In the genomic region with DNA sequence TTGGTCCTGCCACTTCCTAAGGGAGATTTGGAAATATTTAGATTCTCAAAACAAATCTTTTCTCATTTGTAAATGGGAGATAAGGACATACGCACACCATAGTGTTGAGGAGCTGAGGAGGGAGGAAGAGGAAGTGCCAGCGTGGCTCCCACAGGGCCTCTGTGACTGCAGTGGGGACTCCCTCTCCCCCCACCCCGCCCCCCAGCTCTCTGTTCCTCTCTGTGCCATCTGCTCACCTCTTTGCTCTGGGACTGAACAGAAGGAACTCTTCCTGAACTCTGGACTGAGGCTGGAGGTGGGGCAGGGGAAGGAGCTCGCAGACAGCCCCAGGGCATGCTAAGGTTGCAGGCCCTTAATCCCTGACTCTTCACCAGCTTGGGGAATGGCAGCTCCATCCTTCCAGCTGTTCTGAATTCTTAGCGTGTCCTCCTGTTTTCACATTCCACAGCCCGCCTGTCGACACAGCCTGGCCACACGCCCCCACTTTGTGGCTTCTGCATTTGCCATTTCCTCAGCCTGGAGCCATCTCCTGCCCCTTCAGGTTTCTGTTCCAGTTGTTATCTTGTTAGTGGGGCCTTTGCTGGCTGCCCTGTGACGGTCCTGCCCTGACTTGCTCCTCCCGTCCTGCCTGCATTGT, we compare ENCODE assay signal across 1 cellular context.
TF ChIP-seq lines count a peak whose summit lies in the region.

No MANE protein-coding gene starts in this region.

TF ChIP-seq in GM12878, 131 proteins besides CTCF, POLR2A, EP300 and RAD21:
- TF ChIP-seq, protein P1, sequence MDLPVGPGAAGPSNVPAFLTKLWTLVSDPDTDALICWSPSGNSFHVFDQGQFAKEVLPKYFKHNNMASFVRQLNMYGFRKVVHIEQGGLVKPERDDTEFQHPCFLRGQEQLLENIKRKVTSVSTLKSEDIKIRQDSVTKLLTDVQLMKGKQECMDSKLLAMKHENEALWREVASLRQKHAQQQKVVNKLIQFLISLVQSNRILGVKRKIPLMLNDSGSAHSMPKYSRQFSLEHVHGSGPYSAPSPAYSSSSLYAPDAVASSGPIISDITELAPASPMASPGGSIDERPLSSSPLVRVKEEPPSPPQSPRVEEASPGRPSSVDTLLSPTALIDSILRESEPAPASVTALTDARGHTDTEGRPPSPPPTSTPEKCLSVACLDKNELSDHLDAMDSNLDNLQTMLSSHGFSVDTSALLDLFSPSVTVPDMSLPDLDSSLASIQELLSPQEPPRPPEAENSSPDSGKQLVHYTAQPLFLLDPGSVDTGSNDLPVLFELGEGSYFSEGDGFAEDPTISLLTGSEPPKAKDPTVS (IDR thresholded peaks at IDR 0.05; ENCODE audit: low read depth, low read length): no peak
- TF ChIP-seq, protein P2, sequence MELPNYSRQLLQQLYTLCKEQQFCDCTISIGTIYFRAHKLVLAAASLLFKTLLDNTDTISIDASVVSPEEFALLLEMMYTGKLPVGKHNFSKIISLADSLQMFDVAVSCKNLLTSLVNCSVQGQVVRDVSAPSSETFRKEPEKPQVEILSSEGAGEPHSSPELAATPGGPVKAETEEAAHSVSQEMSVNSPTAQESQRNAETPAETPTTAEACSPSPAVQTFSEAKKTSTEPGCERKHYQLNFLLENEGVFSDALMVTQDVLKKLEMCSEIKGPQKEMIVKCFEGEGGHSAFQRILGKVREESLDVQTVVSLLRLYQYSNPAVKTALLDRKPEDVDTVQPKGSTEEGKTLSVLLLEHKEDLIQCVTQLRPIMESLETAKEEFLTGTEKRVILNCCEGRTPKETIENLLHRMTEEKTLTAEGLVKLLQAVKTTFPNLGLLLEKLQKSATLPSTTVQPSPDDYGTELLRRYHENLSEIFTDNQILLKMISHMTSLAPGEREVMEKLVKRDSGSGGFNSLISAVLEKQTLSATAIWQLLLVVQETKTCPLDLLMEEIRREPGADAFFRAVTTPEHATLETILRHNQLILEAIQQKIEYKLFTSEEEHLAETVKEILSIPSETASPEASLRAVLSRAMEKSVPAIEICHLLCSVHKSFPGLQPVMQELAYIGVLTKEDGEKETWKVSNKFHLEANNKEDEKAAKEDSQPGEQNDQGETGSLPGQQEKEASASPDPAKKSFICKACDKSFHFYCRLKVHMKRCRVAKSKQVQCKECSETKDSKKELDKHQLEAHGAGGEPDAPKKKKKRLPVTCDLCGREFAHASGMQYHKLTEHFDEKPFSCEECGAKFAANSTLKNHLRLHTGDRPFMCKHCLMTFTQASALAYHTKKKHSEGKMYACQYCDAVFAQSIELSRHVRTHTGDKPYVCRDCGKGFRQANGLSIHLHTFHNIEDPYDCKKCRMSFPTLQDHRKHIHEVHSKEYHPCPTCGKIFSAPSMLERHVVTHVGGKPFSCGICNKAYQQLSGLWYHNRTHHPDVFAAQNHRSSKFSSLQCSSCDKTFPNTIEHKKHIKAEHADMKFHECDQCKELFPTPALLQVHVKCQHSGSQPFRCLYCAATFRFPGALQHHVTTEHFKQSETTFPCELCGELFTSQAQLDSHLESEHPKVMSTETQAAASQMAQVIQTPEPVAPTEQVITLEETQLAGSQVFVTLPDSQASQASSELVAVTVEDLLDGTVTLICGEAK (IDR thresholded peaks at IDR 0.05; ENCODE audit: borderline replicate concordance): no peak
- peak; percentile 86 for TF ChIP-seq SPI1 (IDR thresholded peaks at IDR 0.05; ENCODE audit: borderline replicate concordance, insufficient read depth, low read depth, low read length)
- no peak for TF ChIP-seq MYB (IDR thresholded peaks at IDR 0.05; ENCODE audit: borderline replicate concordance, low read depth, low read length)
- peak; percentile 27 for TF ChIP-seq IKZF1 (conservative IDR thresholded peaks at IDR 0.05)
- TF ChIP-seq STAT3 (IDR thresholded peaks at IDR 0.05; ENCODE audit: low read depth, low read length): no peak
